ENCODE assay signal across 11 cellular contexts in genomic region chr1:214670098-214670497, GRCh38.
DNase-seq lines count a peak whose midpoint lies in the region; ATAC-seq and TF ChIP-seq lines count a peak whose summit lies in the region.
"Had no signal": no experiment of that assay in that cellular context is flagged by ENCODE, and none has a peak within 500 bp of the region (broad histone marks: within the 10 kb centered on the region; RNA-seq: fewer than 3 reads in every experiment).

No MANE protein-coding gene starts in this region.

- no peak overlapping the region for H3K18ac ChIP-seq in neuronal stem cell (ENCODE audit: low read length)

- BruUV-seq in A673 (replicated peaks; lab: Mats Ljungman, UMichigan) = no TSS peak

- no peaks in the 10 kb centered on the region for H3K27me3 ChIP-seq in A673 (replicated peaks; ENCODE audit: insufficient read depth, low read depth, low read length, poor library complexity)
- no peaks in the 10 kb centered on the region for H3K27me3 ChIP-seq in right lobe of liver
- H3K27me3 ChIP-seq in neuronal stem cell (ENCODE audit: control insufficient read depth in 3 of 3, insufficient read depth in 3 of 3, low read depth in 1 of 3, low read length in 3 of 3) = no peaks in the 10 kb centered on the region

- ATAC-seq in right lobe of liver = peak in 2 of 4 donors; percentile 50 to 60
- ATAC-seq in HG02798 (IDR thresholded peaks at IDR 0.05; ENCODE audit: poor library complexity, unreplicated experiment) = no peak
- ATAC-seq: activated T-cell treated with anti-CD3 and anti-CD28 coated beads, Interleukin-2, amount 50 U/mL, for 72 hours had no signal

- no peak overlapping the region for H3K9ac ChIP-seq in neuronal stem cell (ENCODE audit: low read depth, low read length, poor library complexity)

- no peaks in the 10 kb centered on the region for H3K9me3 Mint-ChIP-seq in glutamatergic neuron (ENCODE audit: unreplicated experiment)

- no peak overlapping the region for H4K91ac ChIP-seq in neuronal stem cell (ENCODE audit: low read depth, low read length, poor library complexity)

- H3K9me3 ChIP-seq in A673 (ENCODE audit: low read depth, low read length, poor library complexity, severe bottlenecking) (no peaks in the 10 kb centered on the region), right lobe of liver (no peaks in the 10 kb centered on the region), neuronal stem cell (replicated peaks in 1 of 2; ENCODE audit: control insufficient read depth in 2 of 2, insufficient read depth in 1 of 2, low read depth in 1 of 2, low read length in 2 of 2) (peaks cover 0 to 5% of the 10 kb centered on the region in 2 donors)

- H2BK5ac ChIP-seq in neuronal stem cell (ENCODE audit: low read length) = no peak overlapping the region

- no peak overlapping the region for H2AK5ac ChIP-seq in neuronal stem cell (ENCODE audit: low read depth, low read length)

- H3K4me3 ChIP-seq in A673 (ENCODE audit: low read depth, low read length, poor library complexity, severe bottlenecking) (no peak overlapping the region), right lobe of liver (no peak overlapping the region), neuronal stem cell (ENCODE audit: low read length in 2 of 2) (no peak overlapping the region)

- no peaks in the 10 kb centered on the region for H3K79me1 ChIP-seq in neuronal stem cell (ENCODE audit: low read depth, low read length)

- H3K4ac ChIP-seq in neuronal stem cell (ENCODE audit: low read length) = no peak overlapping the region

- peaks cover 16% of the 10 kb centered on the region for H3K36me3 Mint-ChIP-seq in glutamatergic neuron (ENCODE audit: unreplicated experiment)

- H3K27ac Mint-ChIP-seq in glutamatergic neuron (ENCODE audit: unreplicated experiment) = no peak overlapping the region
- H3K27ac Mint-ChIP-seq: activated T-cell treated with anti-CD3 and anti-CD28 coated beads, Interleukin-2, amount 50 U/mL, for 72 hours; nephron progenitor cell had no signal

- H2BK120ac ChIP-seq in neuronal stem cell (ENCODE audit: low read depth, low read length) = no peak overlapping the region

- H3K36me3 ChIP-seq in A673 (ENCODE audit: insufficient read depth, low read length, poor library complexity, severe bottlenecking) (peaks cover 62% of the 10 kb centered on the region), right lobe of liver (no peaks in the 10 kb centered on the region), neuronal stem cell (replicated peaks in 1 of 2; ENCODE audit: control insufficient read depth in 2 of 2, insufficient read depth in 2 of 2, low read length in 2 of 2) (peaks cover 29 to 47% of the 10 kb centered on the region in 2 donors)

- CTCF ChIA-PET in A673 (lab: Charles Lee) = no interaction called here

- no peaks in the 10 kb centered on the region for H3K27me3 Mint-ChIP-seq in glutamatergic neuron (ENCODE audit: unreplicated experiment)

- H4K8ac ChIP-seq in neuronal stem cell (ENCODE audit: low read depth, low read length) = no peak overlapping the region

- H3K4me1 ChIP-seq in A673 (ENCODE audit: insufficient read depth, low read length, poor library complexity, severe bottlenecking) (no peaks in the 10 kb centered on the region), right lobe of liver (no peaks in the 10 kb centered on the region), neuronal stem cell (ENCODE audit: control insufficient read depth in 2 of 2, insufficient read depth in 1 of 2, low read depth in 1 of 2, low read length in 2 of 2) (no peaks in the 10 kb centered on the region)

- TF ChIP-seq CTCF in A673 (conservative IDR thresholded peaks at IDR 0.05; ENCODE audit: low read depth, low read length) = no peak
- no peak for TF ChIP-seq CTCF in right lobe of liver (IDR thresholded peaks at IDR 0.05)
- TF ChIP-seq CTCF in glutamatergic neuron (IDR thresholded peaks at IDR 0.05; ENCODE audit: partially characterized antibody, unreplicated experiment) = no peak

- POLR2A ChIA-PET in A673 (lab: Charles Lee; ENCODE audit: low non-redundant PET) = no interaction called here

- 0% methylated on average over 1 of the region's 2 CpGs for WGBS in right lobe of liver (ENCODE audit: insufficient coverage, low coverage, low lambda C conversion rate, missing lambda C conversion rate)
- WGBS in neuronal stem cell (ENCODE audit: extremely low coverage in 2 of 2, insufficient read length in 2 of 2, insufficient replicate concordance in 1 of 2), 2 donors = no CpG with 5 or more reads among the region's 2 CpGs

- H2BK15ac ChIP-seq in neuronal stem cell (ENCODE audit: low read length) = no peak overlapping the region

- intact Hi-C loops in A673 (cut with micrococcal nuclease; ENCODE audit: unreplicated experiment) (no loop called here), right lobe of liver (cut with DNase I) (no loop called here)

- H3K23ac ChIP-seq in neuronal stem cell (ENCODE audit: low read depth, low read length, poor library complexity) = no peak overlapping the region

- no peak overlapping the region for H3K4me2 ChIP-seq in neuronal stem cell (ENCODE audit: insufficient read depth, low read length, poor library complexity, severe bottlenecking)

- no peak overlapping the region for H3K4me3 Mint-ChIP-seq in glutamatergic neuron (ENCODE audit: unreplicated experiment)
- H3K4me3 Mint-ChIP-seq: activated T-cell treated with anti-CD3 and anti-CD28 coated beads, Interleukin-2, amount 50 U/mL, for 72 hours; nephron progenitor cell had no signal

- no peak for TF ChIP-seq POLR2A in right lobe of liver (IDR thresholded peaks at IDR 0.05)

- H2BK12ac ChIP-seq in neuronal stem cell (ENCODE audit: low read length) = no peak overlapping the region

- no peaks in the 10 kb centered on the region for H3K4me1 Mint-ChIP-seq in glutamatergic neuron (ENCODE audit: low read depth, unreplicated experiment)

- no peak overlapping the region for H3K14ac ChIP-seq in neuronal stem cell (ENCODE audit: low read length)

- no peak overlapping the region for H2AFZ ChIP-seq in neuronal stem cell (ENCODE audit: low read length)

- H3K27ac ChIP-seq in A673 (ENCODE audit: low read depth, low read length, poor library complexity, severe bottlenecking) (no peak overlapping the region), right lobe of liver (no peak overlapping the region), neuronal stem cell (replicated peaks; ENCODE audit: low read length) (no peak overlapping the region)

- DNase-seq in A673 (ENCODE audit: low spot score) (peak; percentile 4), HT1080 (ENCODE audit: low read depth) (peak; percentile 2), dermis blood vessel endothelial cell (peak; percentile 29), right lobe of liver (peak; percentile 34 to 61 (median 50)), neuronal stem cell (ENCODE audit: low spot score) (no peak), glutamatergic neuron (no peak), NCI-H2029 treated with DMSO at 0.1 percent for 48 hours (lab: John Stamatoyannopoulos, UW) (no peak)
- DNase-seq: activated CD4-positive, CD25-positive, alpha-beta regulatory T cell treated with anti-CD3 and anti-CD28 coated beads, Interleukin-2, amount 50 U/mL, for 72 hours; activated T-cell treated with anti-CD3 and anti-CD28 coated beads, Interleukin-2, amount 50 U/mL, for 72 hours; nephron progenitor cell had no signal

Comparison
In these comparisons a context has a peak if more than half of its experiments do, and no peak if none do; other contexts are left out.
1. DNase-seq: peak in A673 (single experiment), HT1080 (single experiment), dermis blood vessel endothelial cell (single experiment) and right lobe of liver (3 of 3); none in neuronal stem cell (single experiment), glutamatergic neuron (single experiment) and NCI-H2029 treated with DMSO at 0.1 percent for 48 hours (single experiment).